Comparison of ENCODE assay signal across 1 cellular context in the genomic region with DNA sequence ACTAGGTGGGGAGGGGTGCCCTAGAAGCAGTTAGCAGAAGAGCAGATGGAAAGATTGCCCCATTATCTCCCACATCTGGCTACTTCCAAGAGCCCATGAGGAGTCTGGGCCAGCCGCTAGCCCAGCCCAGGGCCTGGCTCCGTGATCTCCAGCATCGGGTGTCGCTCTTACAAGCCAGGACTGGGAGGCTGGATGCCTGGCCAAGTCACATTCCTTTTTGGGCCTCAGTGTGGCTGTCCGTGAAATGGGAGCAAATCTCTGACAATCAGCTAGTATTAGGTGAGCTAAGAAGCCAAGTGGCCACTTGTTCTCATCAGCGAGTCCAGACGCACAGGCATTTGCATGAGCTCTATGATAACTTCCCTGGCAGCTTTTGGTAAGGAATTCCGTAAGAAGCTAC.
TF ChIP-seq lines count a peak whose summit lies in the region.

No MANE protein-coding gene starts in this region.

TF ChIP-seq in HepG2, 621 proteins besides CTCF, POLR2A, EP300 and RAD21:
- TF ChIP-seq KDM2A (CRISPR knock-in tag; IDR thresholded peaks at IDR 0.05; ENCODE audit: borderline replicate concordance, low read depth) = no peak
- peak; percentile 88 for TF ChIP-seq ZNF629 (CRISPR knock-in tag; conservative IDR thresholded peaks at IDR 0.05)
